ENCODE assay signal across 2 cellular contexts in the genomic region with DNA sequence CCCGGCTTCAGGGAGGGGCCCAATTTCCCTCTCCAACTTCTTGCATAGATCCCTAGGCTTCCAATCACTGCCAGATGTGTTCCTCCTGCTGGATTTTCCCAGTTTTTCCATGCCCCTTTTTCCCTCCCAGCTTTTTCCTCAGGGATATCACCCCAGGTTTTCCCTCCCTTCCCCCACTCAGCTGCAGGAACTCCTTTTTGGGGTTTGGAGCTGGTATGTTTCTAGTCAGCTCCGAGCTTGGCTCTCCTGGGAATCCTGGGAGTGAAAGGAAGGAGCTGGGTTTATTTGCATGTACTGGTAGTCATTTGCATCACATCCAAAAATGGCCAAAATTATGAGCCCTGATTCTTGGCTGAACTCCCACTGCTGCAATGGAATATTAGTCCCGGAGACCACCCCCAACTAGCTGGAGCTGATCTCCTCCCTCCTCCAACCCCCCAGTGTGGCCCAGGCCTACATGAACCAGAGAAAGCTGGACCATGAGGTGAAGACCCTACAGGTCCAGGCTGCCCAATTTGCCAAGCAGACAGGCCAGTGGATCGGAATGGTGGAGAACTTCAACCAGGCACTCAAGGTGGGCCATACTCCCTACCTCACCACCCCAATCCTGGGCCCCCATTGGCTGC.
TF ChIP-seq lines count a peak whose summit lies in the region.

No MANE protein-coding gene starts in this region.

TF ChIP-seq in IMR-90, 13 proteins besides CTCF, POLR2A, EP300 and RAD21:
- no peak for TF ChIP-seq RFX5 (IDR thresholded peaks at IDR 0.05; ENCODE audit: low read depth, low read length)
- no peak for TF ChIP-seq CHD1 (IDR thresholded peaks at IDR 0.05; ENCODE audit: low read depth, low read length)

TF ChIP-seq in H1, 55 proteins besides CTCF, POLR2A, EP300 and RAD21:
- no peak for TF ChIP-seq CHD1 (IDR thresholded peaks at IDR 0.05; ENCODE audit: low read depth, low read length)
- no peak for TF ChIP-seq CREB1 (IDR thresholded peaks at IDR 0.05)
- TF ChIP-seq, protein P1, sequence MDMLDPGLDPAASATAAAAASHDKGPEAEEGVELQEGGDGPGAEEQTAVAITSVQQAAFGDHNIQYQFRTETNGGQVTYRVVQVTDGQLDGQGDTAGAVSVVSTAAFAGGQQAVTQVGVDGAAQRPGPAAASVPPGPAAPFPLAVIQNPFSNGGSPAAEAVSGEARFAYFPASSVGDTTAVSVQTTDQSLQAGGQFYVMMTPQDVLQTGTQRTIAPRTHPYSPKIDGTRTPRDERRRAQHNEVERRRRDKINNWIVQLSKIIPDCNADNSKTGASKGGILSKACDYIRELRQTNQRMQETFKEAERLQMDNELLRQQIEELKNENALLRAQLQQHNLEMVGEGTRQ (IDR thresholded peaks at IDR 0.05; ENCODE audit: low read length): no peak
- TF ChIP-seq JUND (IDR thresholded peaks at IDR 0.05; ENCODE audit: low read length): no peak
- TF ChIP-seq CHD2 (IDR thresholded peaks at IDR 0.05; ENCODE audit: low read length): no peak
- TF ChIP-seq SP2 (IDR thresholded peaks at IDR 0.05; ENCODE audit: low read length): no peak
- no peak for TF ChIP-seq SIX5 (IDR thresholded peaks at IDR 0.05; ENCODE audit: low read depth, low read length)
- TF ChIP-seq EGR1 (IDR thresholded peaks at IDR 0.05; ENCODE audit: borderline replicate concordance, low read depth, low read length): no peak
- no peak for TF ChIP-seq NANOG (IDR thresholded peaks at IDR 0.05; ENCODE audit: insufficient read depth, low read depth, low read length, poor library complexity, severe bottlenecking)
- no peak for TF ChIP-seq SAP30 (IDR thresholded peaks at IDR 0.05; ENCODE audit: insufficient read depth, insufficient replicate concordance, low read length)
- no peak for TF ChIP-seq ZNF274 (IDR thresholded peaks at IDR 0.05; ENCODE audit: borderline replicate concordance, extremely low read depth, low read length)
- TF ChIP-seq BRCA1 (IDR thresholded peaks at IDR 0.05; ENCODE audit: low read depth, low read length): no peak
- TF ChIP-seq, protein P2, sequence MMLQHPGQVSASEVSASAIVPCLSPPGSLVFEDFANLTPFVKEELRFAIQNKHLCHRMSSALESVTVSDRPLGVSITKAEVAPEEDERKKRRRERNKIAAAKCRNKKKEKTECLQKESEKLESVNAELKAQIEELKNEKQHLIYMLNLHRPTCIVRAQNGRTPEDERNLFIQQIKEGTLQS (IDR thresholded peaks at IDR 0.05; ENCODE audit: insufficient read depth, low read depth, low read length): no peak
- TF ChIP-seq CEBPB (IDR thresholded peaks at IDR 0.05; ENCODE audit: low read depth, low read length): no peak
- no peak for TF ChIP-seq MAFK (IDR thresholded peaks at IDR 0.05; ENCODE audit: low read depth, low read length)
